In the genomic region with DNA sequence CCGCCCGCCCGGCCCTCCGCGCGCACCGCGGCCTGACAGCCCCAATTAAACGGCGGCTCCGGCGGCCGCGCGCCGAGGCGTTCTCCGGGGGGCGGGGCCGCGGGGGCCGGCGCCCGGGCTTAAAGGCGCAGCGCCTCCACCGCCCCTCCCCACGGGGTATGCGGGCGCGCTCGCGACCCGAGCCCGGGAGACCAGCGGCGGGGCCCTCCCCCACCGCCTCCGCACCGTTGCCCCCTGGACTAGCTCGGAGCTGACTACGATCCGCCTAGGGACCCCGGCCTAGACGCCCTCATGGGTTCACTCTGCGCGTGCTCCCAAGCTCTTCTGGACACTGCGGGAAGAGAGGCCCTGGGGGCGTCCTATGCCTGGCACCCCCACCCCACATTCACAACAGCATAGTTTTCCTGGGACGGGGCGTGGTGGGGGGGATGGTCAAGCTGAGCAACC, we compare ENCODE assay signal across 7 cellular contexts. TPM values are rescaled to one million over a fixed set of nuclear protein-coding genes. Genes with fewer than 3 reads are reported as not detected.
DNase-seq lines count a peak whose midpoint lies in the region; ATAC-seq lines count a peak whose summit lies in the region.

A gene with protein sequence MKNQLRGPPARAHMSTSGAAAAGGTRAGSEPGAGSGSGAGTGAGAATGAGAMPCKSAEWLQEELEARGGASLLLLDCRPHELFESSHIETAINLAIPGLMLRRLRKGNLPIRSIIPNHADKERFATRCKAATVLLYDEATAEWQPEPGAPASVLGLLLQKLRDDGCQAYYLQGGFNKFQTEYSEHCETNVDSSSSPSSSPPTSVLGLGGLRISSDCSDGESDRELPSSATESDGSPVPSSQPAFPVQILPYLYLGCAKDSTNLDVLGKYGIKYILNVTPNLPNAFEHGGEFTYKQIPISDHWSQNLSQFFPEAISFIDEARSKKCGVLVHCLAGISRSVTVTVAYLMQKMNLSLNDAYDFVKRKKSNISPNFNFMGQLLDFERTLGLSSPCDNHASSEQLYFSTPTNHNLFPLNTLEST (minus strand): TSS at position 51 of the 447 bp plus-strand sequence. CDS start 205 bp downstream, outside the sequence.

- no peaks in the 10 kb centered on the region for H3K27me3 Mint-ChIP-seq in activated CD8-positive, alpha-beta T cell treated with anti-CD3 and anti-CD28 coated beads, Interleukin-2, amount 10 ng/mL, durations not matched to agents 7 days and 5 days (ENCODE audit: low read depth)
- no peaks in the 10 kb centered on the region for H3K27me3 Mint-ChIP-seq in effector memory CD8-positive, alpha-beta T cell

- peaks cover 40% of the 10 kb centered on the region for H3K4me1 Mint-ChIP-seq in activated CD8-positive, alpha-beta T cell treated with anti-CD3 and anti-CD28 coated beads, Interleukin-2, amount 10 ng/mL, durations not matched to agents 7 days and 5 days (ENCODE audit: low read depth)
- H3K4me1 Mint-ChIP-seq in effector memory CD8-positive, alpha-beta T cell (ENCODE audit: low read depth in 2 of 2): peaks cover 30 to 48% of the 10 kb centered on the region in 2 donors

- no peaks in the 10 kb centered on the region for H3K9me3 Mint-ChIP-seq in activated CD8-positive, alpha-beta T cell treated with anti-CD3 and anti-CD28 coated beads, Interleukin-2, amount 10 ng/mL, durations not matched to agents 7 days and 5 days (ENCODE audit: insufficient read depth)
- no peaks in the 10 kb centered on the region for H3K9me3 Mint-ChIP-seq in effector memory CD8-positive, alpha-beta T cell

- peak; percentile 29 for DNase-seq in NCI-H510A treated with DMSO at 0.1 percent for 48 hours (lab: John Stamatoyannopoulos, UW)
- peak; percentile 75 for DNase-seq in activated CD8-positive, alpha-beta T cell treated with anti-CD3 and anti-CD28 coated beads, Interleukin-2, amount 10 ng/mL, durations not matched to agents 7 days and 5 days
- DNase-seq in effector memory CD8-positive, alpha-beta T cell: peak; percentile 57 to 64 (median 61)
- DNase-seq in mesenteric fat pad (ENCODE audit: low spot score): peak; percentile 91
- DNase-seq in stimulated activated CD8-positive, alpha-beta memory T cell treated with anti-CD3 and anti-CD28 coated beads, Interleukin-12 subunit alpha, Interleukin-12 subunit beta, amount 100 ng/mL, for 4 hours (ENCODE audit: low read depth): peak; percentile 60

- CTCF ChIA-PET in activated CD8-positive, alpha-beta T cell treated with anti-CD3 and anti-CD28 coated beads, Interleukin-2, amount 10 ng/mL, durations not matched to agents 7 days and 5 days (lab: Charles Lee): interaction anchor here (0.8 to 2.8 kb wide), 22 partner anchors 8 to 161 kb away, joined by 3 to 36 read pairs (median 4); a partner anchor contains a TSS

- peaks cover 29% of the 10 kb centered on the region for H3K36me3 Mint-ChIP-seq in activated CD8-positive, alpha-beta T cell treated with anti-CD3 and anti-CD28 coated beads, Interleukin-2, amount 10 ng/mL, durations not matched to agents 7 days and 5 days (ENCODE audit: low read depth)
- peaks cover 50% of the 10 kb centered on the region for H3K36me3 Mint-ChIP-seq in effector memory CD8-positive, alpha-beta T cell (ENCODE audit: insufficient read depth)

- H3K4me3 Mint-ChIP-seq in activated CD8-positive, alpha-beta T cell treated with anti-CD3 and anti-CD28 coated beads, Interleukin-2, amount 10 ng/mL, durations not matched to agents 7 days and 5 days: peak within 1 kb of the TSS; percentile 86
- H3K4me3 Mint-ChIP-seq in effector memory CD8-positive, alpha-beta T cell: peak within 1 kb of the TSS; percentile 91 to 96

- POLR2A ChIA-PET in activated CD8-positive, alpha-beta T cell treated with anti-CD3 and anti-CD28 coated beads, Interleukin-2, amount 10 ng/mL, durations not matched to agents 7 days and 5 days (lab: Charles Lee): interaction anchor here (0.7 to 1.7 kb wide), 7 partner anchors 9 to 98 kb away, joined by 3 to 11 read pairs (median 4); a partner anchor contains a TSS

- ATAC-seq in GM18861 (IDR thresholded peaks at IDR 0.05; ENCODE audit: unreplicated experiment): peak; percentile 24
- ATAC-seq in HG02938 (IDR thresholded peaks at IDR 0.05; ENCODE audit: unreplicated experiment): peak; percentile 27
- peak; percentile 31 for ATAC-seq in activated CD8-positive, alpha-beta T cell treated with anti-CD3 and anti-CD28 coated beads, Interleukin-2, amount 10 ng/mL, durations not matched to agents 7 days and 5 days
- ATAC-seq in effector memory CD8-positive, alpha-beta T cell (replicated peaks): peak; percentile 32

- peak within 1 kb of the TSS; percentile 95 for H3K27ac Mint-ChIP-seq in activated CD8-positive, alpha-beta T cell treated with anti-CD3 and anti-CD28 coated beads, Interleukin-2, amount 10 ng/mL, durations not matched to agents 7 days and 5 days
- H3K27ac Mint-ChIP-seq in effector memory CD8-positive, alpha-beta T cell: peak within 1 kb of the TSS; percentile 94 to 96

RNA-seq across cellular contexts. Expression of the gene that starts here (rescaled TPM):
- 10 to 100 TPM; 37.4 to 39.1 TPM for total RNA-seq in activated CD8-positive, alpha-beta T cell treated with anti-CD3 and anti-CD28 coated beads, Interleukin-2, amount 10 ng/mL, durations not matched to agents 7 days and 5 days
- total RNA-seq in mesenteric fat pad: 17.2 TPM

Comparison
In these comparisons a context has a peak if more than half of its experiments do, and no peak if none do; other contexts are left out.
1. Peak in every context shown above with its lines: DNase-seq and ATAC-seq.
2. DNase-seq: peak in every context shown above with its lines; median percentile 91 in mesenteric fat pad; 75 in activated CD8-positive, alpha-beta T cell treated with anti-CD3 and anti-CD28 coated beads, Interleukin-2, amount 10 ng/mL, durations not matched to agents 7 days and 5 days; 61 in effector memory CD8-positive, alpha-beta T cell; 60 in stimulated activated CD8-positive, alpha-beta memory T cell treated with anti-CD3 and anti-CD28 coated beads, Interleukin-12 subunit alpha, Interleukin-12 subunit beta, amount 100 ng/mL, for 4 hours; 29 in NCI-H510A treated with DMSO at 0.1 percent for 48 hours.